ENCODE assay signal across 1 cellular context in genomic region chr20:50029697-50030428, GRCh38.
TF ChIP-seq lines count a peak whose summit lies in the region.

No MANE protein-coding gene starts in this region.

TF ChIP-seq in K562, 482 proteins besides CTCF, POLR2A, EP300 and RAD21 (continued from another document and continues in another):
- TF ChIP-seq CHD7 (IDR thresholded peaks at IDR 0.05; ENCODE audit: low read depth, low read length): no peak
- TF ChIP-seq MBD2 (IDR thresholded peaks at IDR 0.05; ENCODE audit: borderline replicate concordance, low read depth): no peak
- no peak for TF ChIP-seq BRD4 (IDR thresholded peaks at IDR 0.05)
- no peak for TF ChIP-seq ZNF780A (CRISPR knock-in tag; IDR thresholded peaks at IDR 0.05)
- TF ChIP-seq THRA (IDR thresholded peaks at IDR 0.05): no peak
- no peak for TF ChIP-seq PCBP2 (IDR thresholded peaks at IDR 0.05; ENCODE audit: low read depth, low read length, poor library complexity, severe bottlenecking)
- no peak for TF ChIP-seq KAT8 (IDR thresholded peaks at IDR 0.05; ENCODE audit: low read depth)
- no peak for TF ChIP-seq ZC3H4 (CRISPR knock-in tag; IDR thresholded peaks at IDR 0.05; ENCODE audit: borderline replicate concordance)
- TF ChIP-seq FOXP4 (CRISPR knock-in tag; IDR thresholded peaks at IDR 0.05; ENCODE audit: borderline replicate concordance): no peak
- TF ChIP-seq NR2F6 (CRISPR knock-in tag; IDR thresholded peaks at IDR 0.05): no peak
- TF ChIP-seq CEBPG (CRISPR knock-in tag; IDR thresholded peaks at IDR 0.05): no peak; the same call in 1 of the 2 replicates
- no peak for TF ChIP-seq CEBPG (tag; conservative IDR thresholded peaks at IDR 0.05 in 1 of 2, IDR thresholded peaks at IDR 0.05 in 1 of 2)
- no peak for TF ChIP-seq CHCHD3 (CRISPR knock-in tag; IDR thresholded peaks at IDR 0.05)
- no peak for TF ChIP-seq RNF219 (CRISPR knock-in tag; IDR thresholded peaks at IDR 0.05)
- TF ChIP-seq CCAR2 (IDR thresholded peaks at IDR 0.05; ENCODE audit: low read depth, low read length): no peak
- no peak for TF ChIP-seq CEBPZ (IDR thresholded peaks at IDR 0.05; ENCODE audit: borderline replicate concordance, low read depth, low read length)
- no peak for TF ChIP-seq E2F1 (CRISPR knock-in tag; IDR thresholded peaks at IDR 0.05)
- TF ChIP-seq DIDO1 (tag; IDR thresholded peaks at IDR 0.05; ENCODE audit: low read depth): peak; percentile 42; the same call in 1 of the 2 replicates
- no peak for TF ChIP-seq ELK1 (CRISPR knock-in tag; IDR thresholded peaks at IDR 0.05)
- TF ChIP-seq ZKSCAN8 (CRISPR knock-in tag; IDR thresholded peaks at IDR 0.05): no peak
- TF ChIP-seq MAZ (CRISPR knock-in tag; conservative IDR thresholded peaks at IDR 0.05 in 1 of 2, IDR thresholded peaks at IDR 0.05 in 1 of 2): peak; percentile 13 to 52; a peak in 2 of 4 replicates
- TF ChIP-seq ZBTB9 (CRISPR knock-in tag; IDR thresholded peaks at IDR 0.05): no peak
- TF ChIP-seq SMAD2 (IDR thresholded peaks at IDR 0.05; ENCODE audit: low read depth, low read length): no peak
- peak; percentile 78 for TF ChIP-seq NFIC (IDR thresholded peaks at IDR 0.05)
- no peak for TF ChIP-seq ZNF696 (CRISPR knock-in tag; conservative IDR thresholded peaks at IDR 0.05)
